In the genomic region with DNA sequence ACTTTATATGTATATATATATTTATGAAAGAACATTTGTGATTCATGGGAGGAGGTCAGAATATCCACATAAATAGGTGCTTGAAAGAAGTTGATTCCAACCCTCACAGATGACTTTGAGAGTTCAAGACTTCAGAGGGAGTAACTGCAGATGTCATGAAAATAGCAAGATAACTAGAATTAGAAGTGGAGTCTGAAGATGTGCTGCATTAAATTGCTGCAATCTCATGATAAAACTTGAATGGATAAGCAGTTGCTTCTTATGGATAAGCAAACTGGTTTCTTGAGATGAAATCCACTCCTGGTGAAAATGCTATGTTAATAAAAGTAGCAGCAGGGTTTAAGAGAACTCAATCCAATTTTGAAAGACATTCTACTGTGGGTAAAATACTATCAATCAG, we compare ENCODE assay signal across 1 cellular context.
A peak's percentile ranks its signal among the peaks of the same experiment; 100 is the strongest.
TF ChIP-seq lines count a peak whose summit lies in the region.

No MANE protein-coding gene starts in this region.

TF ChIP-seq in K562, 482 proteins besides CTCF, POLR2A, EP300 and RAD21 (continued from another document):
- TF ChIP-seq, protein P1, sequence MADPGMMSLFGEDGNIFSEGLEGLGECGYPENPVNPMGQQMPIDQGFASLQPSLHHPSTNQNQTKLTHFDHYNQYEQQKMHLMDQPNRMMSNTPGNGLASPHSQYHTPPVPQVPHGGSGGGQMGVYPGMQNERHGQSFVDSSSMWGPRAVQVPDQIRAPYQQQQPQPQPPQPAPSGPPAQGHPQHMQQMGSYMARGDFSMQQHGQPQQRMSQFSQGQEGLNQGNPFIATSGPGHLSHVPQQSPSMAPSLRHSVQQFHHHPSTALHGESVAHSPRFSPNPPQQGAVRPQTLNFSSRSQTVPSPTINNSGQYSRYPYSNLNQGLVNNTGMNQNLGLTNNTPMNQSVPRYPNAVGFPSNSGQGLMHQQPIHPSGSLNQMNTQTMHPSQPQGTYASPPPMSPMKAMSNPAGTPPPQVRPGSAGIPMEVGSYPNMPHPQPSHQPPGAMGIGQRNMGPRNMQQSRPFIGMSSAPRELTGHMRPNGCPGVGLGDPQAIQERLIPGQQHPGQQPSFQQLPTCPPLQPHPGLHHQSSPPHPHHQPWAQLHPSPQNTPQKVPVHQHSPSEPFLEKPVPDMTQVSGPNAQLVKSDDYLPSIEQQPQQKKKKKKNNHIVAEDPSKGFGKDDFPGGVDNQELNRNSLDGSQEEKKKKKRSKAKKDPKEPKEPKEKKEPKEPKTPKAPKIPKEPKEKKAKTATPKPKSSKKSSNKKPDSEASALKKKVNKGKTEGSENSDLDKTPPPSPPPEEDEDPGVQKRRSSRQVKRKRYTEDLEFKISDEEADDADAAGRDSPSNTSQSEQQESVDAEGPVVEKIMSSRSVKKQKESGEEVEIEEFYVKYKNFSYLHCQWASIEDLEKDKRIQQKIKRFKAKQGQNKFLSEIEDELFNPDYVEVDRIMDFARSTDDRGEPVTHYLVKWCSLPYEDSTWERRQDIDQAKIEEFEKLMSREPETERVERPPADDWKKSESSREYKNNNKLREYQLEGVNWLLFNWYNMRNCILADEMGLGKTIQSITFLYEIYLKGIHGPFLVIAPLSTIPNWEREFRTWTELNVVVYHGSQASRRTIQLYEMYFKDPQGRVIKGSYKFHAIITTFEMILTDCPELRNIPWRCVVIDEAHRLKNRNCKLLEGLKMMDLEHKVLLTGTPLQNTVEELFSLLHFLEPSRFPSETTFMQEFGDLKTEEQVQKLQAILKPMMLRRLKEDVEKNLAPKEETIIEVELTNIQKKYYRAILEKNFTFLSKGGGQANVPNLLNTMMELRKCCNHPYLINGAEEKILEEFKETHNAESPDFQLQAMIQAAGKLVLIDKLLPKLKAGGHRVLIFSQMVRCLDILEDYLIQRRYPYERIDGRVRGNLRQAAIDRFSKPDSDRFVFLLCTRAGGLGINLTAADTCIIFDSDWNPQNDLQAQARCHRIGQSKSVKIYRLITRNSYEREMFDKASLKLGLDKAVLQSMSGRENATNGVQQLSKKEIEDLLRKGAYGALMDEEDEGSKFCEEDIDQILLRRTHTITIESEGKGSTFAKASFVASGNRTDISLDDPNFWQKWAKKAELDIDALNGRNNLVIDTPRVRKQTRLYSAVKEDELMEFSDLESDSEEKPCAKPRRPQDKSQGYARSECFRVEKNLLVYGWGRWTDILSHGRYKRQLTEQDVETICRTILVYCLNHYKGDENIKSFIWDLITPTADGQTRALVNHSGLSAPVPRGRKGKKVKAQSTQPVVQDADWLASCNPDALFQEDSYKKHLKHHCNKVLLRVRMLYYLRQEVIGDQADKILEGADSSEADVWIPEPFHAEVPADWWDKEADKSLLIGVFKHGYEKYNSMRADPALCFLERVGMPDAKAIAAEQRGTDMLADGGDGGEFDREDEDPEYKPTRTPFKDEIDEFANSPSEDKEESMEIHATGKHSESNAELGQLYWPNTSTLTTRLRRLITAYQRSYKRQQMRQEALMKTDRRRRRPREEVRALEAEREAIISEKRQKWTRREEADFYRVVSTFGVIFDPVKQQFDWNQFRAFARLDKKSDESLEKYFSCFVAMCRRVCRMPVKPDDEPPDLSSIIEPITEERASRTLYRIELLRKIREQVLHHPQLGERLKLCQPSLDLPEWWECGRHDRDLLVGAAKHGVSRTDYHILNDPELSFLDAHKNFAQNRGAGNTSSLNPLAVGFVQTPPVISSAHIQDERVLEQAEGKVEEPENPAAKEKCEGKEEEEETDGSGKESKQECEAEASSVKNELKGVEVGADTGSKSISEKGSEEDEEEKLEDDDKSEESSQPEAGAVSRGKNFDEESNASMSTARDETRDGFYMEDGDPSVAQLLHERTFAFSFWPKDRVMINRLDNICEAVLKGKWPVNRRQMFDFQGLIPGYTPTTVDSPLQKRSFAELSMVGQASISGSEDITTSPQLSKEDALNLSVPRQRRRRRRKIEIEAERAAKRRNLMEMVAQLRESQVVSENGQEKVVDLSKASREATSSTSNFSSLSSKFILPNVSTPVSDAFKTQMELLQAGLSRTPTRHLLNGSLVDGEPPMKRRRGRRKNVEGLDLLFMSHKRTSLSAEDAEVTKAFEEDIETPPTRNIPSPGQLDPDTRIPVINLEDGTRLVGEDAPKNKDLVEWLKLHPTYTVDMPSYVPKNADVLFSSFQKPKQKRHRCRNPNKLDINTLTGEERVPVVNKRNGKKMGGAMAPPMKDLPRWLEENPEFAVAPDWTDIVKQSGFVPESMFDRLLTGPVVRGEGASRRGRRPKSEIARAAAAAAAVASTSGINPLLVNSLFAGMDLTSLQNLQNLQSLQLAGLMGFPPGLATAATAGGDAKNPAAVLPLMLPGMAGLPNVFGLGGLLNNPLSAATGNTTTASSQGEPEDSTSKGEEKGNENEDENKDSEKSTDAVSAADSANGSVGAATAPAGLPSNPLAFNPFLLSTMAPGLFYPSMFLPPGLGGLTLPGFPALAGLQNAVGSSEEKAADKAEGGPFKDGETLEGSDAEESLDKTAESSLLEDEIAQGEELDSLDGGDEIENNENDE (IDR thresholded peaks at IDR 0.05; ENCODE audit: low read depth, low read length): no peak
- no peak for TF ChIP-seq SRSF7 (optimal IDR thresholded peaks at IDR 0.05; ENCODE audit: low read depth, low read length)
- TF ChIP-seq POLR2AphosphoS5 (IDR thresholded peaks at IDR 0.05; ENCODE audit: control insufficient read depth, insufficient read depth, low read depth, low read length): peak; percentile 53; the same call in 1 of the 2 replicates
- no peak for TF ChIP-seq GABPA (tag; conservative IDR thresholded peaks at IDR 0.05; ENCODE audit: low read depth)
